ENCODE assay signal across 19 cellular contexts in the genomic region with DNA sequence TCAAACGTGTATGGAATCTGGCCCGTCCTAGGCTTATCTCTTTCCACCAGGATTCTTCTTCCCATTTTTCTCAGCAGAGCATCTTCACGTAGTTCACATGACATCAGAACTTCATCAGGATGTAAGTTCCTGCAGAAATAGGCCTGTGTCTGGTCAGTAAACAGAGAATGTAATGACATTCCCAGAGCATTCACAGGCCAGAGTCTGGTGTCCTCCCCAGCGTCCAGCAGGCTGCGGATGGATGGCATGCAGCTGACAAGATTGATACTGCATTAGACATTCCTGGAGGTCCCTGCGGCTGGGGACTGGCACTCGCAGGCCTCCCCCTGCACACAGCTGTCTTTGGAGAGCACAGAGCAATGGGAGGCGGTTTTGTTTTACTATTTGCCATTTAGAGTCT. TPM values are rescaled to one million over a fixed set of nuclear protein-coding genes. Genes with fewer than 3 reads are reported as not detected.
A peak's percentile ranks its signal among the peaks of the same experiment; 100 is the strongest.
DNase-seq lines count a peak whose midpoint lies in the region; ATAC-seq and TF ChIP-seq lines count a peak whose summit lies in the region.
"Had no signal": no experiment of that assay in that cellular context is flagged by ENCODE, and none has a peak within 500 bp of the region (broad histone marks: within the 10 kb centered on the region; RNA-seq: fewer than 3 reads in every experiment).

No MANE protein-coding gene starts in this region.

- no peak overlapping the region for H3K4me2 ChIP-seq in trophoblast cell (ENCODE audit: low read length)

- H2BK5ac ChIP-seq in trophoblast cell (ENCODE audit: low read depth, low read length, poor library complexity): no peak overlapping the region

- no peak overlapping the region for H3K23ac ChIP-seq in trophoblast cell (ENCODE audit: low read length)

- no peak overlapping the region for H3K9ac ChIP-seq in trophoblast cell (ENCODE audit: low read length)

- no peak overlapping the region for H2BK120ac ChIP-seq in trophoblast cell (ENCODE audit: insufficient read depth, low read length, poor library complexity)

- H3K9me3 ChIP-seq in mesodermal cell (ENCODE audit: control insufficient read depth, low read length) (peaks cover 37% of the 10 kb centered on the region), trophoblast cell (ENCODE audit: insufficient read depth, low read depth, low read length) (peaks cover 12% of the 10 kb centered on the region)

- H2BK12ac ChIP-seq in trophoblast cell (ENCODE audit: low read length): no peak overlapping the region

- peaks cover 5% of the 10 kb centered on the region for H3K79me1 ChIP-seq in trophoblast cell (ENCODE audit: low read length)

- TF ChIP-seq CTCF in coronary artery (IDR thresholded peaks at IDR 0.05): no peak

- H2AFZ ChIP-seq in trophoblast cell (ENCODE audit: insufficient read depth, low read length, poor library complexity): no peak overlapping the region

- peaks cover 28 to 34% (median 31%) of the 10 kb centered on the region in 3 donors for H3K36me3 Mint-ChIP-seq in immature natural killer cell

- no peak overlapping the region for H3K4me3 ChIP-seq in coronary artery
- H3K4me3 ChIP-seq in mesodermal cell (ENCODE audit: extremely low read depth, insufficient read depth, low read length, poor library complexity, severe bottlenecking): no peak overlapping the region
- H3K4me3 ChIP-seq in trophoblast cell (ENCODE audit: low read depth, low read length): no peak overlapping the region
- H3K4me3 ChIP-seq: HAP-1, Peyer's patch had no signal

- H3K79me2 ChIP-seq in trophoblast cell (ENCODE audit: control insufficient read depth, insufficient read depth, low read length, poor library complexity): no peaks in the 10 kb centered on the region

- no peak overlapping the region for H3K18ac ChIP-seq in trophoblast cell (ENCODE audit: low read length)

- no peak overlapping the region for H2AK5ac ChIP-seq in trophoblast cell (ENCODE audit: low read length)

- H3K4ac ChIP-seq in trophoblast cell (ENCODE audit: low read depth, low read length): no peak overlapping the region

- H3K27ac ChIP-seq in coronary artery (no peak overlapping the region), mesodermal cell (ENCODE audit: low read depth, low read length, severe bottlenecking) (peak overlapping the region; percentile 90), trophoblast cell (ENCODE audit: low read depth, low read length) (no peak overlapping the region)
- H3K27ac ChIP-seq: Peyer's patch had no signal

- no peak overlapping the region for H4K91ac ChIP-seq in trophoblast cell (ENCODE audit: low read depth, low read length)

- H3K27me3 ChIP-seq in trophoblast cell (ENCODE audit: insufficient read depth, low read length): no peaks in the 10 kb centered on the region
- H3K27me3 ChIP-seq: Peyer's patch had no signal

- ATAC-seq in GM18858 (IDR thresholded peaks at IDR 0.05; ENCODE audit: unreplicated experiment): no peak

- H3K9me3 Mint-ChIP-seq in immature natural killer cell: peaks cover 13 to 28% (median 21%) of the 10 kb centered on the region in 6 donors

- H3K4me1 ChIP-seq in mesodermal cell (ENCODE audit: control insufficient read depth, insufficient read depth, low read length, poor library complexity, severe bottlenecking) (peaks cover 5% of the 10 kb centered on the region), trophoblast cell (ENCODE audit: control insufficient read depth in 1 of 2, insufficient read depth in 2 of 2, low read length in 2 of 2) (peaks cover 4 to 6% of the 10 kb centered on the region in 2 experiments)
- H3K4me1 ChIP-seq: HAP-1, Peyer's patch had no signal

- H4K8ac ChIP-seq in trophoblast cell (ENCODE audit: low read depth, low read length): no peak overlapping the region

- H3K27ac Mint-ChIP-seq in immature natural killer cell: no peak overlapping the region
- H3K27ac Mint-ChIP-seq: CD4-positive, alpha-beta T cell had no signal

- H3K36me3 ChIP-seq in mesodermal cell (ENCODE audit: control insufficient read depth, insufficient read depth, low read length): no peaks in the 10 kb centered on the region
- H3K36me3 ChIP-seq in trophoblast cell (ENCODE audit: control insufficient read depth in 1 of 2, insufficient read depth in 2 of 2, low read length in 2 of 2): no peaks in the 10 kb centered on the region
- H3K36me3 ChIP-seq: HAP-1, Peyer's patch had no signal

- no peak overlapping the region for H3K14ac ChIP-seq in trophoblast cell (ENCODE audit: low read length)

- no peak overlapping the region for H4K12ac ChIP-seq in trophoblast cell (ENCODE audit: low read depth, low read length)

- WGBS in mesodermal cell (ENCODE audit: insufficient coverage in 2 of 2), 2 experiments: 58 to 59% methylated on average over 3 to 5 of the region's 8 CpGs
- no CpG with 5 or more reads among the region's 8 CpGs for WGBS in trophoblast cell (ENCODE audit: extremely low coverage, insufficient coverage, insufficient read length)

- DNase-seq in ELF-1 (ENCODE audit: low read depth, low spot score): peak; percentile 56
- DNase-seq in coronary artery (ENCODE audit: low spot score): peak; percentile 22
- peak; percentile 20 to 54 for DNase-seq in trophoblast cell
- no peak for DNase-seq in stimulated activated CD4-positive, alpha-beta T cell treated with anti-CD3 and anti-CD28 coated beads, Interleukin-15, amount 100 ng/mL, for 24 hours
- DNase-seq in immature natural killer cell: no peak
- DNase-seq in NCI-H526 treated with DMSO at 0.1 percent for 48 hours (lab: John Stamatoyannopoulos, UW): no peak
- DNase-seq: CD4-positive, alpha-beta T cell; DMS153; GF-D8; MM.1S; NCI-H1092; NCI-H1436 treated with DMSO at 0.1 percent for 48 hours; NCI-H2029 treated with DMSO at 0.1 percent for 48 hours; NCI-H2171; NCI-H526; Peyer's patch had no signal

- H3K4me1 Mint-ChIP-seq in immature natural killer cell: peaks cover 30 to 35% of the 10 kb centered on the region in 2 donors

- H3K27me3 Mint-ChIP-seq in immature natural killer cell (ENCODE audit: low read depth in 3 of 3): peaks cover 0 to 3% (median 1%) of the 10 kb centered on the region in 3 donors
- H3K27me3 Mint-ChIP-seq: CD4-positive, alpha-beta T cell had no signal

- H3K4me3 Mint-ChIP-seq in immature natural killer cell: no peak overlapping the region
- H3K4me3 Mint-ChIP-seq: CD4-positive, alpha-beta T cell had no signal

RNA-seq across cellular contexts. Expression of a gene that starts 28.7 kb away (rescaled TPM):
- 14.4 TPM for polyA plus RNA-seq in mesodermal cell (2013, experiment 1 of 2)
- 11.5 TPM for polyA plus RNA-seq in mesodermal cell (2013, experiment 2 of 2)
- 9.3 and 10.2 TPM in 2 replicates for polyA plus RNA-seq in trophoblast cell (2013)
- 10 to 100 TPM; 33.7 to 69.5 (median 37.5) TPM for polyA plus RNA-seq in immature natural killer cell

Comparison
In these comparisons a context has a peak if more than half of its experiments do, and no peak if none do; other contexts are left out.
1. DNase-seq: peak in ELF-1 (single experiment), coronary artery (single experiment) and trophoblast cell (2 of 2); none in stimulated activated CD4-positive, alpha-beta T cell treated with anti-CD3 and anti-CD28 coated beads, Interleukin-15, amount 100 ng/mL, for 24 hours (single experiment), immature natural killer cell (0 of 3) and NCI-H526 treated with DMSO at 0.1 percent for 48 hours (single experiment).